Comparison of ENCODE assay signal across 8 cellular contexts in genomic region chr5:135398855-135399837, GRCh38. TPM values are rescaled to one million over a fixed set of nuclear protein-coding genes. Genes with fewer than 3 reads are reported as not detected.
DNase-seq lines count a peak whose midpoint lies in the region; ATAC-seq, FAIRE-seq and TF ChIP-seq lines count a peak whose summit lies in the region.

Gene MACROH2A1, minus strand, starts transcription at chr5:135399231. Its CDS starts 10,138 bp downstream, at chr5:135389093.

- peaks cover 4% of the 10 kb centered on the region for H3K36me3 Mint-ChIP-seq in central memory CD8-positive, alpha-beta T cell (ENCODE audit: insufficient read depth)

- DNase-seq in 8988T (peak; percentile 77), NCI-H2196 treated with DMSO at 0.1 percent for 48 hours (lab: John Stamatoyannopoulos, UW; ENCODE audit: unreplicated experiment) (peak; percentile 51), kidney (peak; percentile 96)
- peak; percentile 60 to 65 for DNase-seq in central memory CD8-positive, alpha-beta T cell (ENCODE audit: low spot score in 2 of 2)
- peak; percentile 90 for DNase-seq in stimulated activated CD4-positive, alpha-beta T cell treated with anti-CD3 and anti-CD28 coated beads, Interleukin-15, amount 100 ng/mL, for 24 hours

- H3K4me3 Mint-ChIP-seq in central memory CD8-positive, alpha-beta T cell, result peak within 1 kb of the TSS; percentile 84

- H3K4me3 ChIP-seq in kidney (ENCODE audit: low read length in 2 of 2), result peak within 1 kb of the TSS; percentile 87 to 88

- H3K4me1 ChIP-seq in kidney (ENCODE audit: control insufficient read depth in 1 of 2, insufficient read depth in 1 of 2, low read depth in 1 of 2, low read length in 2 of 2), result peaks cover 9 to 13% of the 10 kb centered on the region in 2 donors

- TF ChIP-seq CTCF in kidney (IDR thresholded peaks at IDR 0.05; ENCODE audit: borderline replicate concordance, extremely low read depth, insufficient read depth), result no peak

- intact Hi-C loops in kidney (cut with DNase I), result no loop called here

- no peaks in the 10 kb centered on the region for H3K9me3 ChIP-seq in kidney (ENCODE audit: control insufficient read depth in 1 of 2, low read length in 2 of 2)

- H3K9me3 Mint-ChIP-seq in central memory CD8-positive, alpha-beta T cell, result no peaks in the 10 kb centered on the region

- FAIRE-seq in kidney (lab: Jason Lieb, UNC), result no peak

- H3K4me1 Mint-ChIP-seq in central memory CD8-positive, alpha-beta T cell, result peaks cover 35% of the 10 kb centered on the region

- ATAC-seq in GM18508 (IDR thresholded peaks at IDR 0.05; ENCODE audit: insufficient read depth, unreplicated experiment) (peak; percentile 52), HG02973 (IDR thresholded peaks at IDR 0.05; ENCODE audit: unreplicated experiment) (peak; percentile 82)
- peak; percentile 92 to 93 for ATAC-seq in activated CD4-positive, CD25-positive, alpha-beta regulatory T cell treated with anti-CD3 and anti-CD28 coated beads, Interleukin-2, amount 50 U/mL, for 24 hours
- peak; percentile 87 for ATAC-seq in central memory CD8-positive, alpha-beta T cell (replicated peaks; ENCODE audit: extremely low read depth, poor library complexity, severe bottlenecking)

- H3K27ac Mint-ChIP-seq in central memory CD8-positive, alpha-beta T cell (ENCODE audit: low read depth), result peak within 1 kb of the TSS; percentile 94

- peak within 1 kb of the TSS; percentile 65 to 83 for H3K9ac ChIP-seq in kidney (ENCODE audit: low read length in 2 of 2)

- no peaks in the 10 kb centered on the region for H3K36me3 ChIP-seq in kidney (ENCODE audit: control insufficient read depth in 1 of 2, insufficient read depth in 2 of 2, low read length in 2 of 2)

- H3K27ac ChIP-seq in kidney (ENCODE audit: low read depth in 2 of 2, low read length in 2 of 2), result peak within 1 kb of the TSS; percentile 78 to 80

- H3K27me3 Mint-ChIP-seq in central memory CD8-positive, alpha-beta T cell, result no peaks in the 10 kb centered on the region

RNA-seq across cellular contexts. Expression of gene MACROH2A1, which starts in this region (rescaled TPM):
- 144 TPM for total RNA-seq in kidney
- 99.4 TPM for polyA plus RNA-seq in kidney (ENCODE audit: insufficient read depth, low read depth, low replicate concordance)

Comparison
In these comparisons a context has a peak if more than half of its experiments do, and no peak if none do; other contexts are left out.
1. Peak in every context shown above with its lines: DNase-seq, ATAC-seq, H3K4me3 ChIP-seq and H3K27ac ChIP-seq.